Comparison of ENCODE assay signal across 17 cellular contexts in the genomic region with DNA sequence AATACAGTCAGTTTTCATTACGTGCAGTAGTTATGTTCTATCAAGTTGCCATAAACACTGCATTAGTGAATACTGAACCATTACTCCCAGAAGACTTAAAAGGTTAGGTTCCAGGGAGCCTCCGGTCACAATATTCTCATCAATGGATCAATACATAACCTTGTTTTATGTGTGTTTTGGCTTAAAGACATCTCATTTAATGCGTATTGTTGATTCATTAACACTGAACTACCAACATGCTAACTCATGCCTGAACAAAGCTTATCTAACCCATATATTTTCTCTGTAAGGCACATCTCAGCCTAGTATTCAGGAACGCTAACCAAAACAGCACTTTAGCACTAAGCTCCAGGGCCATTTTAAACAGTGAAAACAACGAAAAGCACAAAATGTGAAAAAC.
"Had no signal": no experiment of that assay in that cellular context is flagged by ENCODE, and none has a peak within 500 bp of the region (broad histone marks: within the 10 kb centered on the region; RNA-seq: fewer than 3 reads in every experiment).

No MANE protein-coding gene starts in this region.

- H3K27ac ChIP-seq: HL-60 had no signal

- DNase-seq: KG1, MG63, NCI-H1092, NCI-H1105 treated with DMSO at 0.1 percent for 48 hours, NCI-H1417 treated with DMSO at 0.1 percent for 48 hours, NCI-H146, NCI-H1694 treated with DMSO at 0.1 percent for 48 hours, NCI-H1930, NCI-H2081, NCI-H2107, NCI-H2227 treated with DMSO at 0.1 percent for 48 hours, NCI-H526 treated with DMSO at 0.1 percent for 48 hours, NCI-H748 treated with DMSO at 0.1 percent for 48 hours, RPMI8226, SHP77, SK-N-SH had no signal

- H3K9ac ChIP-seq: SK-N-SH had no signal

- H3K4me2 ChIP-seq: SK-N-SH had no signal

- H3K9me3 ChIP-seq: SK-N-SH had no signal

- H3K9me2 ChIP-seq: SK-N-SH had no signal

- H3K4me3 ChIP-seq: MG63 had no signal

- H3K36me3 ChIP-seq: MG63 had no signal

- H3K27me3 ChIP-seq: MG63 had no signal
